In genomic region chr1:94296018-94296417, GRCh38 we compare ENCODE assay signal across 18 cellular contexts. TPM values are rescaled to one million over a fixed set of nuclear protein-coding genes. Genes with fewer than 3 reads are reported as not detected.
A peak's percentile ranks its signal among the peaks of the same experiment; 100 is the strongest.
DNase-seq lines count a peak whose midpoint lies in the region; ATAC-seq and TF ChIP-seq lines count a peak whose summit lies in the region.
"Had no signal": no experiment of that assay in that cellular context is flagged by ENCODE, and none has a peak within 500 bp of the region (broad histone marks: within the 10 kb centered on the region; RNA-seq: fewer than 3 reads in every experiment).

No MANE protein-coding gene starts in this region.

- H3K4me1 Mint-ChIP-seq in activated T-cell treated with anti-CD3 and anti-CD28 coated beads, Interleukin-2, amount 50 U/mL, for 24 hours (ENCODE audit: low read depth), result no peaks in the 10 kb centered on the region
- H3K4me1 Mint-ChIP-seq in stimulated activated naive B cell treated with anti-CD40 and anti-IgM and Interleukin-4, amounts not matched to agents 10 μg/mL and 1 μg/mL and 100 μg/mL, for 72 hours, result no peaks in the 10 kb centered on the region
- H3K4me1 Mint-ChIP-seq: CD8-positive, alpha-beta memory T cell had no signal

- no peaks in the 10 kb centered on the region for H3K36me3 Mint-ChIP-seq in activated T-cell treated with anti-CD3 and anti-CD28 coated beads, Interleukin-2, amount 50 U/mL, for 24 hours (ENCODE audit: low read depth)
- no peaks in the 10 kb centered on the region for H3K36me3 Mint-ChIP-seq in stimulated activated naive B cell treated with anti-CD40 and anti-IgM and Interleukin-4, amounts not matched to agents 10 μg/mL and 1 μg/mL and 100 μg/mL, for 72 hours
- H3K36me3 Mint-ChIP-seq: CD8-positive, alpha-beta memory T cell; WTC11 had no signal

- H3K9ac ChIP-seq in skeletal muscle tissue (ENCODE audit: low read depth in 1 of 3, low read length in 3 of 3), result no peak overlapping the region

- H3K27ac ChIP-seq in skeletal muscle tissue (ENCODE audit: low read depth, low read length), result peak overlapping the region; percentile 40
- H3K27ac ChIP-seq: dorsolateral prefrontal cortex, hepatocyte, thoracic aorta had no signal

- H3K4me3 Mint-ChIP-seq in activated T-cell treated with anti-CD3 and anti-CD28 coated beads, Interleukin-2, amount 50 U/mL, for 24 hours, result no peak overlapping the region
- H3K4me3 Mint-ChIP-seq in stimulated activated naive B cell treated with anti-CD40 and anti-IgM and Interleukin-4, amounts not matched to agents 10 μg/mL and 1 μg/mL and 100 μg/mL, for 72 hours, result no peak overlapping the region
- H3K4me3 Mint-ChIP-seq: CD8-positive, alpha-beta memory T cell; GM23338; WTC11 had no signal

- no peaks in the 10 kb centered on the region for H3K9me3 ChIP-seq in skeletal muscle tissue (ENCODE audit: control insufficient read depth in 3 of 3, low read length in 3 of 3)
- H3K9me3 ChIP-seq: thoracic aorta had no signal

- no peaks in the 10 kb centered on the region for H3K9me3 Mint-ChIP-seq in activated T-cell treated with anti-CD3 and anti-CD28 coated beads, Interleukin-2, amount 50 U/mL, for 24 hours
- no peaks in the 10 kb centered on the region for H3K9me3 Mint-ChIP-seq in stimulated activated naive B cell treated with anti-CD40 and anti-IgM and Interleukin-4, amounts not matched to agents 10 μg/mL and 1 μg/mL and 100 μg/mL, for 72 hours
- H3K9me3 Mint-ChIP-seq: CD8-positive, alpha-beta memory T cell; GM23338; WTC11 had no signal

- no peak overlapping the region for H3K27ac Mint-ChIP-seq in activated T-cell treated with anti-CD3 and anti-CD28 coated beads, Interleukin-2, amount 50 U/mL, for 24 hours
- no peak overlapping the region for H3K27ac Mint-ChIP-seq in stimulated activated naive B cell treated with anti-CD40 and anti-IgM and Interleukin-4, amounts not matched to agents 10 μg/mL and 1 μg/mL and 100 μg/mL, for 72 hours
- H3K27ac Mint-ChIP-seq: activated naive CD4-positive, alpha-beta T cell treated with anti-CD3 and anti-CD28 coated beads, Interleukin-2, amount 50 U/mL, for 72 hours; CD8-positive, alpha-beta memory T cell; GM23338; WTC11 had no signal

- H3K27me3 Mint-ChIP-seq in activated T-cell treated with anti-CD3 and anti-CD28 coated beads, Interleukin-2, amount 50 U/mL, for 24 hours, result peaks cover 34% of the 10 kb centered on the region
- H3K27me3 Mint-ChIP-seq in stimulated activated naive B cell treated with anti-CD40 and anti-IgM and Interleukin-4, amounts not matched to agents 10 μg/mL and 1 μg/mL and 100 μg/mL, for 72 hours, result peaks cover 20 to 28% of the 10 kb centered on the region in 2 donors

- DNase-seq in HT1080 (ENCODE audit: low read depth) (peak; percentile 71), astrocyte of the hippocampus (ENCODE audit: low read depth, low spot score) (peak; percentile 36), fibroblast of the aortic adventitia (ENCODE audit: low read depth) (peak; percentile 95), activated T-cell treated with anti-CD3 and anti-CD28 coated beads for 4 hours (no peak), NCI-H187 (lab: John Stamatoyannopoulos, UW) (no peak)
- DNase-seq in activated T-cell treated with anti-CD3 and anti-CD28 coated beads, Interleukin-2, amount 50 U/mL, for 24 hours, result no peak
- DNase-seq in stimulated activated naive B cell treated with anti-CD40 and anti-IgM and Interleukin-4, amounts not matched to agents 10 μg/mL and 1 μg/mL and 100 μg/mL, for 72 hours, result no peak
- DNase-seq: CD8-positive, alpha-beta memory T cell; NCI-H1930 had no signal

- H3K36me3 ChIP-seq in skeletal muscle tissue (ENCODE audit: control insufficient read depth in 3 of 3, insufficient read depth in 3 of 3, low read length in 3 of 3), result no peaks in the 10 kb centered on the region
- H3K36me3 ChIP-seq: thoracic aorta had no signal

- no peaks in the 10 kb centered on the region for H3K27me3 ChIP-seq in skeletal muscle tissue (ENCODE audit: control insufficient read depth in 3 of 3, insufficient read depth in 3 of 3, low read length in 3 of 3)
- H3K27me3 ChIP-seq: hepatocyte had no signal

- ATAC-seq in stimulated activated naive B cell treated with anti-CD40 and anti-IgM and Interleukin-4, amounts not matched to agents 10 μg/mL and 1 μg/mL and 100 μg/mL, for 72 hours (replicated peaks), result no peak
- ATAC-seq: activated naive CD4-positive, alpha-beta T cell treated with anti-CD3 and anti-CD28 coated beads, Interleukin-2, amount 50 U/mL, for 72 hours; GM23338; left lobe of liver; SK-N-SH treated with all-trans-retinoic acid at 6 μM for 48 hours; WTC11 had no signal

- peaks cover 6 to 15% (median 14%) of the 10 kb centered on the region in 3 donors for H3K4me1 ChIP-seq in skeletal muscle tissue (ENCODE audit: control insufficient read depth in 3 of 3, insufficient read depth in 3 of 3, low read length in 3 of 3)

- no peak overlapping the region for H3K4me3 ChIP-seq in fibroblast of the aortic adventitia (ENCODE audit: low read depth, low read length)
- no peak overlapping the region for H3K4me3 ChIP-seq in skeletal muscle tissue (ENCODE audit: low read length in 3 of 3)
- H3K4me3 ChIP-seq: dorsolateral prefrontal cortex, GM23338, hepatocyte, thoracic aorta had no signal

- TF ChIP-seq CTCF in fibroblast of the aortic adventitia (IDR thresholded peaks at IDR 0.05; ENCODE audit: insufficient read depth, low read length), result no peak

RNA-seq across cellular contexts. Expression of gene ARHGAP29, which starts 58.6 kb away (rescaled TPM):
- total RNA-seq in HT1080 (2014; rRNA removed; shearing (Covaris generic)), result 43.1 and 50.5 TPM in 2 replicates
- 85.0 and 112 TPM in 2 replicates for polyA plus RNA-seq in HT1080 (2015; cell fraction: cytosol; rRNA removed)
- polyA plus RNA-seq in HT1080 (2015; cell fraction: nucleus; rRNA removed), result 162 and 163 TPM in 2 replicates
- 32.5 and 77.2 TPM in 2 replicates for total RNA-seq in fibroblast of the aortic adventitia (ENCODE audit: low replicate concordance)
- total RNA-seq in skeletal muscle tissue, result 39.1 TPM
- total RNA-seq: CD8-positive, alpha-beta memory T cell had no signal
- polyA plus RNA-seq: CD8-positive, alpha-beta memory T cell had no signal

Comparison
In these comparisons a context has a peak if more than half of its experiments do, and no peak if none do; other contexts are left out.
1. DNase-seq: peak in HT1080 (single experiment), astrocyte of the hippocampus (single experiment) and fibroblast of the aortic adventitia (single experiment); none in activated T-cell treated with anti-CD3 and anti-CD28 coated beads for 4 hours (single experiment), activated T-cell treated with anti-CD3 and anti-CD28 coated beads, Interleukin-2, amount 50 U/mL, for 24 hours (single experiment), NCI-H187 (0 of 2) and stimulated activated naive B cell treated with anti-CD40 and anti-IgM and Interleukin-4, amounts not matched to agents 10 μg/mL and 1 μg/mL and 100 μg/mL, for 72 hours (single experiment).